In genomic region chr19:1905863-1906375, GRCh38 we compare ENCODE assay signal across 8 cellular contexts. TPM values are rescaled to one million over a fixed set of nuclear protein-coding genes. Genes with fewer than 3 reads are reported as not detected.
DNase-seq lines count a peak whose midpoint lies in the region; FAIRE-seq and TF ChIP-seq lines count a peak whose summit lies in the region.

No MANE protein-coding gene starts in this region.

- FAIRE-seq in GM12892 (lab: Jason Lieb, UNC) = peak; percentile 58

- TF ChIP-seq POLR2A in GM12892 (IDR thresholded peaks at IDR 0.05; ENCODE audit: low read depth, low read length) = no peak

- H3K4me3 ChIP-seq in WI38 (ENCODE audit: low read depth, low read length) = peak overlapping the region; percentile 70
- H3K4me3 ChIP-seq in foreskin fibroblast (ENCODE audit: low read depth in 1 of 2, low read length in 2 of 2) = peak overlapping the region; percentile 68 to 69
- peak overlapping the region; percentile 66 for H3K4me3 ChIP-seq in skeletal muscle cell (ENCODE audit: low read depth, low read length)

- DNase-seq in GM12892 (ENCODE audit: insufficient read length) (no peak), foreskin fibroblast (no peak), skeletal muscle cell (ENCODE audit: low read depth) (no peak), DMS79 treated with DMSO at 0.1 percent for 48 hours (lab: John Stamatoyannopoulos, UW) (no peak), islet precursor cell (no peak), NCI-H2107 treated with DMSO at 0.1 percent for 48 hours (lab: John Stamatoyannopoulos, UW; ENCODE audit: unreplicated experiment) (no peak)
- DNase-seq in NK-92 treated with Interleukin-12 subunit alpha and Interleukin-12 subunit beta, amount 100 ng/mL, for 24 hours (lab: John Stamatoyannopoulos, UW) = no peak

- TF ChIP-seq CTCF in WI38 (IDR thresholded peaks at IDR 0.05; ENCODE audit: low read depth, low read length) (no peak), foreskin fibroblast (IDR thresholded peaks at IDR 0.05; ENCODE audit: low read depth, low read length) (no peak)

RNA-seq across cellular contexts. Expression of gene ADAT3, which starts 0.7 kb away (rescaled TPM):
- not detected for polyA plus RNA-seq in GM12892 (2012; ENCODE audit: missing spikeins)

RNA-seq across cellular contexts. Expression of gene SCAMP4, which starts 0.7 kb away (rescaled TPM):
- 7.2 TPM for polyA plus RNA-seq in GM12892 (2012; ENCODE audit: missing spikeins)

RNA-seq across cellular contexts. Expression of gene ABHD17A, which starts 20.6 kb away (rescaled TPM):
- polyA plus RNA-seq in GM12892 (2012; ENCODE audit: missing spikeins) = 5.0 TPM

RNA-seq across cellular contexts. Expression of gene CSNK1G2, which starts 35.1 kb away (rescaled TPM):
- polyA plus RNA-seq in GM12892 (2012; ENCODE audit: missing spikeins) = 22.4 TPM

RNA-seq across cellular contexts. Expression of gene KLF16, which starts 42.5 kb away (rescaled TPM):
- polyA plus RNA-seq in GM12892 (2012; ENCODE audit: missing spikeins) = 4.3 TPM
